Comparison of ENCODE assay signal across 1 cellular context in genomic region chr11:71551711-71552110, GRCh38.
TF ChIP-seq lines count a peak whose summit lies in the region.

No MANE protein-coding gene starts in this region.

TF ChIP-seq in HepG2, 621 proteins besides CTCF, POLR2A, EP300 and RAD21:
- TF ChIP-seq NFE2L2 (IDR thresholded peaks at IDR 0.05; ENCODE audit: low read length) (peak; percentile 88), ZBED4 (CRISPR knock-in tag; IDR thresholded peaks at IDR 0.05; ENCODE audit: borderline replicate concordance) (no peak), MAFK (conservative IDR thresholded peaks at IDR 0.05 in 1 of 2, IDR thresholded peaks at IDR 0.05 in 1 of 2; ENCODE audit: low read length in 2 of 2) (peak; percentile 26 to 45; a peak in 2 of 4 replicates), ZNF572 (CRISPR knock-in tag; IDR thresholded peaks at IDR 0.05) (no peak), MAFF (IDR thresholded peaks at IDR 0.05; ENCODE audit: low read depth, low read length) (0 out of 2 replicates have a peak, but pooled peaks have one; percentile 36), HMG20B (CRISPR knock-in tag; conservative IDR thresholded peaks at IDR 0.05) (no peak), ATF3 (CRISPR knock-in tag; IDR thresholded peaks at IDR 0.05) (no peak), MTF1 (CRISPR knock-in tag; IDR thresholded peaks at IDR 0.05) (no peak), ZNF558 (CRISPR knock-in tag; IDR thresholded peaks at IDR 0.05; ENCODE audit: borderline replicate concordance) (no peak)
